Comparison of ENCODE assay signal across 8 cellular contexts in genomic region chr1:237851209-237851845, GRCh38. TPM values are rescaled to one million over a fixed set of nuclear protein-coding genes. Genes with fewer than 3 reads are reported as not detected.
DNase-seq lines count a peak whose midpoint lies in the region; TF ChIP-seq lines count a peak whose summit lies in the region.

No MANE protein-coding gene starts in this region.

- intact Hi-C loops in uterus (cut with DNase I; ENCODE audit: low total_unique reads): no loop called here

- no peaks in the 10 kb centered on the region for H3K4me1 ChIP-seq in smooth muscle cell (ENCODE audit: low read depth)
- no peaks in the 10 kb centered on the region for H3K4me1 ChIP-seq in uterus

- TF ChIP-seq CTCF in 22Rv1 (IDR thresholded peaks at IDR 0.05) (peak; percentile 94), GM10248 (IDR thresholded peaks at IDR 0.05; ENCODE audit: control extremely low read depth, extremely low read depth, low read depth, missing control alignments) (peak; percentile 40), LNCaP clone FGC (IDR thresholded peaks at IDR 0.05; ENCODE audit: control insufficient read depth, extremely low read depth, insufficient read depth) (peak; percentile 82), fibroblast of pulmonary artery (IDR thresholded peaks at IDR 0.05; ENCODE audit: low read length, missing control alignments) (peak; percentile 43), smooth muscle cell (IDR thresholded peaks at IDR 0.05; ENCODE audit: borderline replicate concordance, insufficient read depth, poor library complexity, severe bottlenecking) (peak; percentile 80), uterus (IDR thresholded peaks at IDR 0.05) (no peak)

- CTCF ChIA-PET in GM10248 (lab: Yijun Ruan, JAX): interaction anchor here (1.2 to 6.0 kb wide), 5 partner anchors 8 to 40 kb away, joined by 3 to 49 read pairs (median 5); no protein-coding TSS in a partner anchor

- H3K4me2 ChIP-seq in smooth muscle cell: no peak overlapping the region

- POLR2A ChIA-PET in GM10248 (lab: Yijun Ruan, JAX): no interaction called here

- no peaks in the 10 kb centered on the region for H3K9me3 ChIP-seq in smooth muscle cell (replicated peaks; ENCODE audit: low read depth)
- no peaks in the 10 kb centered on the region for H3K9me3 ChIP-seq in uterus

- 9% methylated on average over 6 of the region's 6 CpGs for WGBS in smooth muscle cell (ENCODE audit: low lambda C conversion rate)

- H3K9ac ChIP-seq in smooth muscle cell (ENCODE audit: low read depth): no peak overlapping the region

- H3K36me3 ChIP-seq in smooth muscle cell (ENCODE audit: low read depth) (no peaks in the 10 kb centered on the region), uterus (no peaks in the 10 kb centered on the region)

- H3K27me3 ChIP-seq in smooth muscle cell (ENCODE audit: low read depth) (no peaks in the 10 kb centered on the region), uterus (no peaks in the 10 kb centered on the region)

- peak; percentile 19 for DNase-seq in GM10248 (ENCODE audit: extremely low spot score)
- no peak for DNase-seq in LNCaP clone FGC (ENCODE audit: low read depth)
- DNase-seq in SKM-1 (lab: John Stamatoyannopoulos, UW; ENCODE audit: unreplicated experiment): peak; percentile 80
- peak; percentile 38 for DNase-seq in fibroblast of pulmonary artery (ENCODE audit: low read depth)
- no peak for DNase-seq in smooth muscle cell (lab: John Stamatoyannopoulos, UW; ENCODE audit: unreplicated experiment)
- no peak for DNase-seq in activated effector memory CD4-positive, alpha-beta T cell treated with Interleukin-2 at 50 U/mL for 16 hours
- DNase-seq in uterus: no peak

- H3K4me3 ChIP-seq in LNCaP clone FGC (ENCODE audit: low read depth, low read length) (no peak overlapping the region), fibroblast of pulmonary artery (replicated peaks; ENCODE audit: low read depth, low read length) (no peak overlapping the region), smooth muscle cell (no peak overlapping the region), uterus (no peak overlapping the region)

- TF ChIP-seq POLR2A in uterus (IDR thresholded peaks at IDR 0.05): no peak

- H3K27ac ChIP-seq in 22Rv1 (no peak overlapping the region), smooth muscle cell (ENCODE audit: low read depth) (no peak overlapping the region), uterus (no peak overlapping the region)

- H2AFZ ChIP-seq in smooth muscle cell (ENCODE audit: low read depth): no peak overlapping the region

- H3K79me2 ChIP-seq in smooth muscle cell (ENCODE audit: low read depth): no peaks in the 10 kb centered on the region

- H3F3A ChIP-seq in smooth muscle cell (ENCODE audit: low read depth): no peaks in the 10 kb centered on the region

- no peaks in the 10 kb centered on the region for H4K20me1 ChIP-seq in smooth muscle cell (ENCODE audit: low read depth)

RNA-seq across cellular contexts. Expression of gene ZP4, which starts 39.4 kb away (rescaled TPM):
- total RNA-seq in smooth muscle cell (0.18 TPM in 1 of 2 replicates, not detected in the other), uterus (not detected)
- polyA plus RNA-seq in smooth muscle cell: 0.31 TPM in 1 of 2 replicates, not detected in the other

Comparison
In these comparisons a context has a peak if more than half of its experiments do, and no peak if none do; other contexts are left out.
1. CTCF ChIP-seq: peak in 22Rv1 (single experiment), GM10248 (single experiment), LNCaP clone FGC (single experiment), fibroblast of pulmonary artery (single experiment) and smooth muscle cell (single experiment); none in uterus (0 of 4).
2. DNase-seq: peak in GM10248 (single experiment), SKM-1 (single experiment) and fibroblast of pulmonary artery (single experiment); none in LNCaP clone FGC (single experiment), smooth muscle cell (single experiment), activated effector memory CD4-positive, alpha-beta T cell treated with Interleukin-2 at 50 U/mL for 16 hours (single experiment) and uterus (0 of 2).